ENCODE assay signal across 10 cellular contexts in genomic region chr5:72204946-72205345, GRCh38.
DNase-seq lines count a peak whose midpoint lies in the region; TF ChIP-seq lines count a peak whose summit lies in the region.
"Had no signal": no experiment of that assay in that cellular context is flagged by ENCODE, and none has a peak within 500 bp of the region (broad histone marks: within the 10 kb centered on the region; RNA-seq: fewer than 3 reads in every experiment).

No MANE protein-coding gene starts in this region.

- H3K4me3 ChIP-seq in fibroblast of mammary gland (ENCODE audit: control insufficient read depth, low read depth, low read length) (no peak overlapping the region), WERI-Rb-1 (ENCODE audit: low read depth, low read length) (no peak overlapping the region)

- peaks cover 76% of the 10 kb centered on the region for H3K4me1 Mint-ChIP-seq in HFFc6 (ENCODE audit: low read depth)
- H3K4me1 Mint-ChIP-seq: CD8-positive, alpha-beta memory T cell had no signal

- H3K27ac ChIP-seq in WERI-Rb-1: no peak overlapping the region

- peaks cover 71% of the 10 kb centered on the region for H3K36me3 Mint-ChIP-seq in HFFc6 (ENCODE audit: low read depth)
- H3K36me3 Mint-ChIP-seq: CD8-positive, alpha-beta memory T cell had no signal

- H3K9me3 Mint-ChIP-seq in HFFc6: no peaks in the 10 kb centered on the region
- H3K9me3 Mint-ChIP-seq: CD8-positive, alpha-beta memory T cell; H9 had no signal

- TF ChIP-seq CTCF in HFFc6 (IDR thresholded peaks at IDR 0.05) (no peak), fibroblast of mammary gland (conservative IDR thresholded peaks at IDR 0.05; ENCODE audit: control insufficient read depth, insufficient read depth, low read depth, low read length) (no peak), WERI-Rb-1 (IDR thresholded peaks at IDR 0.05; ENCODE audit: low read depth, low read length) (no peak)

- no peaks in the 10 kb centered on the region for H3K27me3 ChIP-seq in WERI-Rb-1 (ENCODE audit: insufficient read depth, low read depth, severe bottlenecking)

- H3K27me3 Mint-ChIP-seq in HFFc6 (ENCODE audit: insufficient read depth): peaks cover 3% of the 10 kb centered on the region

- DNase-seq in HFFc6 (no peak), astrocyte of the hippocampus (ENCODE audit: low read depth, low spot score) (peak; percentile 14), fibroblast of mammary gland (ENCODE audit: low read depth) (peak; percentile 58), stromal cell of bone marrow (ENCODE audit: low read depth) (peak; percentile 20), COLO668 (lab: John Stamatoyannopoulos, UW; ENCODE audit: unreplicated experiment) (no peak), mucosa of gallbladder (ENCODE audit: low spot score) (no peak), WERI-Rb-1 (no peak)
- DNase-seq: CD8-positive, alpha-beta memory T cell; H9; NCI-H446 had no signal

- H3K27ac Mint-ChIP-seq in HFFc6: peak overlapping the region; percentile 20
- H3K27ac Mint-ChIP-seq: H9 had no signal

- H3K36me3 ChIP-seq in WERI-Rb-1: peaks cover 89% of the 10 kb centered on the region

- H3K4me3 Mint-ChIP-seq in HFFc6: 0 out of 2 replicates have a peak overlapping the region, but pooled peaks have one; percentile 0
- H3K4me3 Mint-ChIP-seq: CD8-positive, alpha-beta memory T cell; H9 had no signal

- no peaks in the 10 kb centered on the region for H3K9me3 ChIP-seq in WERI-Rb-1 (ENCODE audit: severe bottlenecking)

Comparison
In these comparisons a context has a peak if more than half of its experiments do, and no peak if none do; other contexts are left out.
1. DNase-seq: peak in astrocyte of the hippocampus (single experiment), fibroblast of mammary gland (single experiment) and stromal cell of bone marrow (single experiment); none in HFFc6 (single experiment), COLO668 (single experiment), mucosa of gallbladder (single experiment) and WERI-Rb-1 (single experiment).